ENCODE assay signal across 4 cellular contexts in genomic region chr14:69567563-69567962, GRCh38.
TF ChIP-seq lines count a peak whose summit lies in the region.

No MANE protein-coding gene starts in this region.

TF ChIP-seq in SK-N-SH, 30 proteins besides CTCF, POLR2A, EP300 and RAD21:
- TF ChIP-seq FOXM1 (IDR thresholded peaks at IDR 0.05; ENCODE audit: low read depth) = no peak
- peak; percentile 70; the same call in 1 of the 2 replicates for TF ChIP-seq REST (IDR thresholded peaks at IDR 0.05; ENCODE audit: low read depth, low read length)
TF ChIP-seq in SK-N-SH: peak in this region for 1.

TF ChIP-seq in SK-N-SH treated with all-trans-retinoic acid at 6 μM for 48 hours, 23 proteins besides CTCF, POLR2A, EP300 and RAD21 (continues in another document):
- no peak for TF ChIP-seq ZNF565 (CRISPR knock-in tag; conservative IDR thresholded peaks at IDR 0.05; ENCODE audit: low read depth)
- TF ChIP-seq PATZ1 (CRISPR knock-in tag; IDR thresholded peaks at IDR 0.05; ENCODE audit: borderline replicate concordance) = no peak
- no peak for TF ChIP-seq TSHZ2 (CRISPR knock-in tag; IDR thresholded peaks at IDR 0.05)
- TF ChIP-seq ZFP30 (CRISPR knock-in tag; IDR thresholded peaks at IDR 0.05) = no peak
- no peak for TF ChIP-seq ZNF8 (CRISPR knock-in tag; IDR thresholded peaks at IDR 0.05)
- no peak for TF ChIP-seq ARNTL (CRISPR knock-in tag; IDR thresholded peaks at IDR 0.05; ENCODE audit: borderline replicate concordance, low read depth)
- no peak for TF ChIP-seq SNAI2 (CRISPR knock-in tag; IDR thresholded peaks at IDR 0.05)
- TF ChIP-seq BACH2 (CRISPR knock-in tag; IDR thresholded peaks at IDR 0.05; ENCODE audit: borderline replicate concordance) = no peak
- TF ChIP-seq OSR1 (CRISPR knock-in tag; IDR thresholded peaks at IDR 0.05) = no peak
- TF ChIP-seq PPARA (CRISPR knock-in tag; IDR thresholded peaks at IDR 0.05; ENCODE audit: borderline replicate concordance) = no peak
- no peak for TF ChIP-seq ESRRG (CRISPR knock-in tag; IDR thresholded peaks at IDR 0.05)
- no peak for TF ChIP-seq GLIS3 (CRISPR knock-in tag; IDR thresholded peaks at IDR 0.05)
- no peak for TF ChIP-seq TOX (CRISPR knock-in tag; IDR thresholded peaks at IDR 0.05; ENCODE audit: borderline replicate concordance)
- no peak for TF ChIP-seq ZC3H10 (CRISPR knock-in tag; IDR thresholded peaks at IDR 0.05)
- no peak for TF ChIP-seq TCF4 (CRISPR knock-in tag; IDR thresholded peaks at IDR 0.05; ENCODE audit: borderline replicate concordance)

TF ChIP-seq in HCT116, 20 proteins besides CTCF, POLR2A, EP300 and RAD21:
- TF ChIP-seq ZNF274 (IDR thresholded peaks at IDR 0.05; ENCODE audit: low read depth, low read length) (no peak), POLR2AphosphoS5 (IDR thresholded peaks at IDR 0.05; ENCODE audit: low read depth, low read length) (no peak), REST (IDR thresholded peaks at IDR 0.05; ENCODE audit: low read depth) (peak; percentile 6; the same call in 1 of the 2 replicates), TCF7L2 (IDR thresholded peaks at IDR 0.05; ENCODE audit: borderline replicate concordance, extremely low read depth, insufficient read depth, insufficient read length) (no peak), CBX3 (IDR thresholded peaks at IDR 0.05; ENCODE audit: low read depth) (no peak), SRF (IDR thresholded peaks at IDR 0.05; ENCODE audit: low read depth) (no peak), SP1 (IDR thresholded peaks at IDR 0.05; ENCODE audit: low read depth) (no peak), SIN3A (IDR thresholded peaks at IDR 0.05; ENCODE audit: low read depth) (no peak)
- TF ChIP-seq, protein P1, sequence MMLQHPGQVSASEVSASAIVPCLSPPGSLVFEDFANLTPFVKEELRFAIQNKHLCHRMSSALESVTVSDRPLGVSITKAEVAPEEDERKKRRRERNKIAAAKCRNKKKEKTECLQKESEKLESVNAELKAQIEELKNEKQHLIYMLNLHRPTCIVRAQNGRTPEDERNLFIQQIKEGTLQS (IDR thresholded peaks at IDR 0.05) = no peak

TF ChIP-seq in GM12878, 131 proteins besides CTCF, POLR2A, EP300 and RAD21:
- TF ChIP-seq SMAD1 (IDR thresholded peaks at IDR 0.05; ENCODE audit: low read depth, partially characterized antibody) (no peak), REST (IDR thresholded peaks at IDR 0.05; ENCODE audit: low read depth, low read length) (peak; percentile 22; the same call in 1 of the 2 replicates)
